Comparison of ENCODE assay signal across 8 cellular contexts in genomic region chr1:22428672-22429071, GRCh38. TPM values are rescaled to one million over a fixed set of nuclear protein-coding genes. Genes with fewer than 3 reads are reported as not detected.
DNase-seq lines count a peak whose midpoint lies in the region; ATAC-seq lines count a peak whose summit lies in the region.

No MANE protein-coding gene starts in this region.

- peaks cover 3% of the 10 kb centered on the region for H3K27me3 Mint-ChIP-seq in activated CD4-positive, alpha-beta T cell treated with anti-CD3 and anti-CD28 coated beads, Interleukin-2, amount 10 ng/mL, durations not matched to agents 24 days and 14 days
- peaks cover under 1% of the 10 kb centered on the region for H3K27me3 Mint-ChIP-seq in activated naive CD8-positive, alpha-beta T cell treated with anti-CD3 and anti-CD28 coated beads for 36 hours

- no peak overlapping the region for H3K27ac Mint-ChIP-seq in activated CD4-positive, alpha-beta T cell treated with anti-CD3 and anti-CD28 coated beads, Interleukin-2, amount 10 ng/mL, durations not matched to agents 24 days and 14 days
- no peak overlapping the region for H3K27ac Mint-ChIP-seq in activated naive CD8-positive, alpha-beta T cell treated with anti-CD3 and anti-CD28 coated beads for 36 hours

- DNase-seq in activated CD4-positive, alpha-beta T cell treated with anti-CD3 and anti-CD28 coated beads, Interleukin-2, amount 10 ng/mL, durations not matched to agents 24 days and 14 days, result peak; percentile 80
- no peak for DNase-seq in activated CD4-positive, alpha-beta T cell treated with anti-CD3 and anti-CD28 coated beads, Interleukin-2, amount 50 U/mL, for 4 hours
- peak; percentile 53 for DNase-seq in NCI-H2227 (lab: John Stamatoyannopoulos, UW; ENCODE audit: unreplicated experiment)
- no peak for DNase-seq in activated naive CD8-positive, alpha-beta T cell treated with anti-CD3 and anti-CD28 coated beads for 36 hours
- no peak for DNase-seq in stimulated activated naive CD8-positive, alpha-beta T cell treated with anti-CD3 and anti-CD28 coated beads, Interleukin-15, Interleukin-2, amounts not matched to agents 100 U/mL and 50 U/mL, for 24 hours
- DNase-seq in NOMO-1 treated with dmso at 0.1 percent for 144 hours (lab: John Stamatoyannopoulos, UW; ENCODE audit: unreplicated experiment), result no peak
- no peak for DNase-seq in NCI-H345 treated with DMSO at 0.1 percent for 48 hours (lab: John Stamatoyannopoulos, UW; ENCODE audit: unreplicated experiment)

- H3K9me3 Mint-ChIP-seq in activated CD4-positive, alpha-beta T cell treated with anti-CD3 and anti-CD28 coated beads, Interleukin-2, amount 10 ng/mL, durations not matched to agents 24 days and 14 days, result no peaks in the 10 kb centered on the region
- no peaks in the 10 kb centered on the region for H3K9me3 Mint-ChIP-seq in activated naive CD8-positive, alpha-beta T cell treated with anti-CD3 and anti-CD28 coated beads for 36 hours

- intact Hi-C loops in activated CD4-positive, alpha-beta T cell treated with anti-CD3 and anti-CD28 coated beads, Interleukin-2, amount 10 ng/mL, durations not matched to agents 24 days and 14 days (cut with micrococcal nuclease), result no loop called here

- peak overlapping the region; percentile 77 for H3K4me3 Mint-ChIP-seq in activated CD4-positive, alpha-beta T cell treated with anti-CD3 and anti-CD28 coated beads, Interleukin-2, amount 10 ng/mL, durations not matched to agents 24 days and 14 days
- H3K4me3 Mint-ChIP-seq in activated naive CD8-positive, alpha-beta T cell treated with anti-CD3 and anti-CD28 coated beads for 36 hours, result peak overlapping the region; percentile 73

- H3K4me1 Mint-ChIP-seq in activated CD4-positive, alpha-beta T cell treated with anti-CD3 and anti-CD28 coated beads, Interleukin-2, amount 10 ng/mL, durations not matched to agents 24 days and 14 days, result peaks cover 2% of the 10 kb centered on the region
- H3K4me1 Mint-ChIP-seq in activated naive CD8-positive, alpha-beta T cell treated with anti-CD3 and anti-CD28 coated beads for 36 hours, result no peaks in the 10 kb centered on the region

- peak; percentile 49 for ATAC-seq in stimulated activated naive CD8-positive, alpha-beta T cell treated with anti-CD3 and anti-CD28 coated beads, Interleukin-15, Interleukin-2, amounts not matched to agents 100 U/mL and 50 U/mL, for 24 hours

- H3K36me3 Mint-ChIP-seq in activated CD4-positive, alpha-beta T cell treated with anti-CD3 and anti-CD28 coated beads, Interleukin-2, amount 10 ng/mL, durations not matched to agents 24 days and 14 days (ENCODE audit: low read depth), result no peaks in the 10 kb centered on the region
- H3K36me3 Mint-ChIP-seq in activated naive CD8-positive, alpha-beta T cell treated with anti-CD3 and anti-CD28 coated beads for 36 hours, result no peaks in the 10 kb centered on the region

- H3K4me3 ChIP-seq in iPS-11a (ENCODE audit: low read depth, low read length), result peak overlapping the region; percentile 34

RNA-seq across cellular contexts. Expression of gene ZBTB40, which starts 23.0 kb away (rescaled TPM):
- 18.2 and 19.0 TPM in 2 replicates for total RNA-seq in activated CD4-positive, alpha-beta T cell treated with anti-CD3 and anti-CD28 coated beads, Interleukin-2, amount 10 ng/mL, durations not matched to agents 24 days and 14 days
- total RNA-seq in activated naive CD8-positive, alpha-beta T cell treated with anti-CD3 and anti-CD28 coated beads for 36 hours, result 10 to 100 TPM; 14.8 to 15.8 TPM

Comparison
In these comparisons a context has a peak if more than half of its experiments do, and no peak if none do; other contexts are left out.
1. DNase-seq: peak in activated CD4-positive, alpha-beta T cell treated with anti-CD3 and anti-CD28 coated beads, Interleukin-2, amount 10 ng/mL, durations not matched to agents 24 days and 14 days (single experiment) and NCI-H2227 (single experiment); none in activated CD4-positive, alpha-beta T cell treated with anti-CD3 and anti-CD28 coated beads, Interleukin-2, amount 50 U/mL, for 4 hours (0 of 2), activated naive CD8-positive, alpha-beta T cell treated with anti-CD3 and anti-CD28 coated beads for 36 hours (single experiment), stimulated activated naive CD8-positive, alpha-beta T cell treated with anti-CD3 and anti-CD28 coated beads, Interleukin-15, Interleukin-2, amounts not matched to agents 100 U/mL and 50 U/mL, for 24 hours (single experiment), NOMO-1 treated with dmso at 0.1 percent for 144 hours (single experiment) and NCI-H345 treated with DMSO at 0.1 percent for 48 hours (single experiment).